Comparison of ENCODE assay signal across 33 cellular contexts in genomic region chr4:161926033-161926828, GRCh38.
DNase-seq lines count a peak whose midpoint lies in the region; ATAC-seq, FAIRE-seq and TF ChIP-seq lines count a peak whose summit lies in the region.
"Had no signal": no experiment of that assay in that cellular context is flagged by ENCODE, and none has a peak within 500 bp of the region (broad histone marks: within the 10 kb centered on the region; RNA-seq: fewer than 3 reads in every experiment).

No MANE protein-coding gene starts in this region.

- 90% methylated on average over 6 of the region's 6 CpGs; no CpG with 5 or more reads in 1 of the 2 experiments for WGBS in H1 (ENCODE audit: extremely low coverage in 1 of 2, insufficient coverage in 1 of 2, insufficient read length in 1 of 2, insufficient replicate concordance in 2 of 2, low coverage in 1 of 2, low lambda C conversion rate in 2 of 2, missing lambda C conversion rate in 1 of 2), 2 experiments

- no peak overlapping the region for H3K18ac ChIP-seq in H1 (ENCODE audit: extremely low read depth, low read length)

- intact Hi-C loops in upper lobe of right lung (cut with DNase I), result no loop called here

- H3K4me1 ChIP-seq in OCI-LY3 (ENCODE audit: low read length) (peaks cover 10% of the 10 kb centered on the region), H1 (replicated peaks in 1 of 4; ENCODE audit: control insufficient read depth in 3 of 4, insufficient read depth in 4 of 4, low read length in 3 of 4) (no peaks in the 10 kb centered on the region), upper lobe of right lung (no peaks in the 10 kb centered on the region)
- H3K4me1 ChIP-seq: colonic mucosa, gastroesophageal sphincter, suprapubic skin had no signal

- no peak for TF ChIP-seq POLR2A in H1 (IDR thresholded peaks at IDR 0.05; ENCODE audit: control extremely low read depth in 1 of 2, low read depth in 2 of 2, low read length in 2 of 2)

- H3K23me2 ChIP-seq in H1 (ENCODE audit: low read depth, low read length), result no peaks in the 10 kb centered on the region; the same call in 1 of the 2 replicates

- H3K27me3 ChIP-seq in OCI-LY3 (ENCODE audit: low read depth, low read length) (no peaks in the 10 kb centered on the region), H1 (replicated peaks in 1 of 4; ENCODE audit: control insufficient read depth in 3 of 4, extremely low read depth in 1 of 4, insufficient read depth in 3 of 4, low read length in 3 of 4) (no peaks in the 10 kb centered on the region), upper lobe of right lung (no peaks in the 10 kb centered on the region)
- H3K27me3 ChIP-seq: colonic mucosa, gastroesophageal sphincter, hepatocyte, suprapubic skin had no signal

- H2AFZ ChIP-seq in OCI-LY3 (ENCODE audit: low read depth, low read length) (no peak overlapping the region), H1 (ENCODE audit: low read length) (no peak overlapping the region)
- H2AFZ ChIP-seq: hepatocyte had no signal

- ATAC-seq in upper lobe of right lung (peak; percentile 30), GM21360 (IDR thresholded peaks at IDR 0.05; ENCODE audit: unreplicated experiment) (no peak), GM21367 (IDR thresholded peaks at IDR 0.05; ENCODE audit: unreplicated experiment) (no peak)
- ATAC-seq: activated naive CD4-positive, alpha-beta T cell treated with anti-CD3 and anti-CD28 coated beads, Interleukin-2, amount 50 U/mL, for 72 hours; gastroesophageal sphincter; left cardiac atrium; T-cell had no signal

- H3K36me3 ChIP-seq in OCI-LY3 (replicated peaks; ENCODE audit: low read depth, low read length) (no peaks in the 10 kb centered on the region), H1 (ENCODE audit: control insufficient read depth in 2 of 4, insufficient read depth in 4 of 4, low read length in 3 of 4) (no peaks in the 10 kb centered on the region), upper lobe of right lung (no peaks in the 10 kb centered on the region)
- H3K36me3 ChIP-seq: colonic mucosa, gastroesophageal sphincter, suprapubic skin had no signal

- CTCF ChIA-PET in H1 (lab: Charles Lee; ENCODE audit: partially characterized antibody), result no interaction called here

- H2BK12ac ChIP-seq in H1 (ENCODE audit: low read depth, low read length), result no peak overlapping the region

- no peak for FAIRE-seq in H1 (lab: Jason Lieb, UNC)
- FAIRE-seq: GM18507, GM19239 had no signal

- no peak overlapping the region for H2BK120ac ChIP-seq in H1 (replicated peaks; ENCODE audit: low read depth, low read length)

- H3K9me3 ChIP-seq in OCI-LY3 (ENCODE audit: insufficient read depth, low read length) (no peaks in the 10 kb centered on the region), H1 (ENCODE audit: insufficient read depth in 2 of 2, low read depth in 1 of 2, low read length in 1 of 2) (no peaks in the 10 kb centered on the region), upper lobe of right lung (no peaks in the 10 kb centered on the region)
- H3K9me3 ChIP-seq: colonic mucosa, gastroesophageal sphincter, suprapubic skin had no signal

- no peaks in the 10 kb centered on the region for H3K79me2 ChIP-seq in OCI-LY3 (ENCODE audit: low read length)
- H3K79me2 ChIP-seq in H1 (ENCODE audit: control insufficient read depth in 1 of 2, insufficient read depth in 2 of 2, low read length in 2 of 2), result no peaks in the 10 kb centered on the region
- H3K79me2 ChIP-seq: hepatocyte had no signal

- H3K27ac ChIP-seq in OCI-LY3 (ENCODE audit: low read length) (no peak overlapping the region), H1 (ENCODE audit: low read depth, low read length) (no peak overlapping the region), upper lobe of right lung (no peak overlapping the region)
- H3K27ac ChIP-seq: colonic mucosa, gastroesophageal sphincter, hepatocyte, suprapubic skin had no signal

- H4K20me1 ChIP-seq in OCI-LY3 (ENCODE audit: insufficient read depth, low read length) (no peaks in the 10 kb centered on the region), H1 (replicated peaks in 1 of 2; ENCODE audit: control insufficient read depth in 1 of 2, insufficient read depth in 2 of 2, low read length in 2 of 2) (no peaks in the 10 kb centered on the region)

- no peak overlapping the region for H4K91ac ChIP-seq in H1 (replicated peaks; ENCODE audit: insufficient read length, low read length)

- H2BK15ac ChIP-seq in H1 (ENCODE audit: low read length), result no peak overlapping the region

- peak; percentile 11 for DNase-seq in SIG-M5 treated with dmso at 0.1 percent for 504 hours (lab: John Stamatoyannopoulos, UW; ENCODE audit: unreplicated experiment)
- DNase-seq in SIG-M5 (lab: John Stamatoyannopoulos, UW), result no peak
- no peak for DNase-seq in H1 (ENCODE audit: low read depth in 1 of 2, low spot score in 2 of 2)
- DNase-seq in upper lobe of right lung, result no peak
- DNase-seq in NCI-H1417 (lab: John Stamatoyannopoulos, UW), result no peak
- DNase-seq: activated CD4-positive, alpha-beta T cell treated with anti-CD3 and anti-CD28 coated beads for 48 hours; activated CD8-positive, alpha-beta memory T cell treated with anti-CD3 and anti-CD28 coated beads for 24 hours; activated effector memory CD4-positive, alpha-beta T cell treated with Interleukin-2 at 50 U/mL for 16 hours; activated T-cell treated with anti-CD3 and anti-CD28 coated beads, Interleukin-2, amount 50 U/mL, for 1 hour; Calu3; colonic mucosa; effector CD4-positive, alpha-beta T cell; EL; HCEC 1CT; left cardiac atrium; mesenchymal stem cell; NCI-H1092 treated with DMSO at 0.1 percent for 48 hours; NCI-H187 treated with DMSO at 0.1 percent for 48 hours; NCI-H2227 treated with DMSO at 0.1 percent for 48 hours; NCI-H526 treated with DMSO at 0.1 percent for 48 hours; retina; stimulated activated naive CD4-positive, alpha-beta T cell; T-cell had no signal

- no peak overlapping the region for H3K14ac ChIP-seq in H1 (ENCODE audit: insufficient read length)

- no peak for TF ChIP-seq RAD21 in H1 (IDR thresholded peaks at IDR 0.05 in 1 of 2, conservative IDR thresholded peaks at IDR 0.05 in 1 of 2; ENCODE audit: low read depth in 2 of 2, low read length in 2 of 2)

- no peak overlapping the region for H4K5ac ChIP-seq in H1 (ENCODE audit: insufficient read length, low read depth, low read length)

- H3K9ac ChIP-seq in OCI-LY3 (ENCODE audit: low read length), result no peak overlapping the region
- no peak overlapping the region for H3K9ac ChIP-seq in H1 (replicated peaks in 1 of 4; ENCODE audit: extremely low read depth in 1 of 4, low read depth in 3 of 4, low read length in 3 of 4)

- H3K4me3 ChIP-seq in OCI-LY3 (ENCODE audit: low read length) (no peak overlapping the region), H1 (ENCODE audit: extremely low read depth in 1 of 4, insufficient read depth in 2 of 4, low read depth in 3 of 4, low read length in 4 of 4) (no peak overlapping the region), upper lobe of right lung (no peak overlapping the region)
- H3K4me3 ChIP-seq: colonic mucosa, gastroesophageal sphincter, hepatocyte, smooth muscle cell, suprapubic skin had no signal

- no peak overlapping the region for H4K8ac ChIP-seq in H1 (ENCODE audit: extremely low read depth, insufficient read depth, low read length)

- no peak overlapping the region for H2AK5ac ChIP-seq in H1 (ENCODE audit: low read depth, low read length)

- POLR2A ChIA-PET in H1 (lab: Charles Lee; ENCODE audit: partially characterized antibody), result no interaction called here

- no peak overlapping the region for H2BK5ac ChIP-seq in H1 (ENCODE audit: low read depth, low read length)

- H3K23ac ChIP-seq in H1 (ENCODE audit: insufficient read length), result no peak overlapping the region

- no peak overlapping the region for H2BK20ac ChIP-seq in H1 (ENCODE audit: low read length)

- no peak overlapping the region for H3K56ac ChIP-seq in H1 (replicated peaks; ENCODE audit: insufficient read length, low read depth, low read length)

- H3K79me1 ChIP-seq in H1 (ENCODE audit: low read depth, low read length), result no peaks in the 10 kb centered on the region

- TF ChIP-seq EP300 in H1 (IDR thresholded peaks at IDR 0.05; ENCODE audit: borderline replicate concordance in 1 of 2, low read depth in 2 of 2, low read length in 2 of 2), result no peak

- TF ChIP-seq CTCF in OCI-LY3 (IDR thresholded peaks at IDR 0.05; ENCODE audit: low read depth, low read length), result no peak
- TF ChIP-seq CTCF in H1 (IDR thresholded peaks at IDR 0.05; ENCODE audit: control extremely low read depth in 1 of 3, insufficient read depth in 1 of 3, low read depth in 1 of 3, low read length in 3 of 3), result no peak
- TF ChIP-seq CTCF in upper lobe of right lung (IDR thresholded peaks at IDR 0.05), result no peak

- H3K4ac ChIP-seq in H1 (replicated peaks; ENCODE audit: insufficient read length, low read depth, low read length), result no peak overlapping the region

- peak overlapping the region; percentile 4; the same call in 1 of the 2 replicates for H3K4me2 ChIP-seq in OCI-LY3 (ENCODE audit: low read length)
- no peak overlapping the region for H3K4me2 ChIP-seq in H1 (ENCODE audit: insufficient read depth in 1 of 2, low read depth in 2 of 2, low read length in 2 of 2)
- H3K4me2 ChIP-seq: hepatocyte, smooth muscle cell had no signal

TF ChIP-seq in H1, 55 proteins besides CTCF, POLR2A, EP300 and RAD21:
- TF ChIP-seq POU5F1 (IDR thresholded peaks at IDR 0.05; ENCODE audit: low read depth, low read length), result no peak
- TF ChIP-seq CEBPB (IDR thresholded peaks at IDR 0.05; ENCODE audit: low read depth, low read length), result peak; percentile 47; the same call in 1 of the 2 replicates
